Comparison of ENCODE assay signal across 20 cellular contexts in the genomic region with DNA sequence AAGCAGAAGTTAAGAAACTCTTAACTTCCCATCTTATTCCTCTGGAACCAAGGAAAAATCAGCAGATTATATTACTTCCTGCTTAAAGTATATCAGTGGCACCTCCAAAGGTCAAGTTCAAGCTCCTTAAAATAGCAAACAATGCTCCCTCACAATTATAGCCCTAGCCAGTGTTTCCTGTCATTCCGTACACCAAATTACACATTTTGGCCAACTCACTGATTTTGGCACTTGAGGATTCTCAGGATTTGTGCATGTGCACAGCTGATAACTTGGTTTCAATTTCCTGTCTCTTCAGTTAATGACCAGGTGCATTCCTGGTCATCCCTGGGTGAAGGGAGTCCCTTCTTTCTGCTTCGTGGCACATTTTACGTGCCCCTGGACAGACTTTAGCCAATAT. TPM values are rescaled to one million over a fixed set of nuclear protein-coding genes. Genes with fewer than 3 reads are reported as not detected.
"Had no signal": no experiment of that assay in that cellular context is flagged by ENCODE, and none has a peak within 500 bp of the region (broad histone marks: within the 10 kb centered on the region; RNA-seq: fewer than 3 reads in every experiment).

No MANE protein-coding gene starts in this region.

- DNase-seq: activated CD4-positive, alpha-beta T cell treated with anti-CD3 and anti-CD28 coated beads for 4 hours; activated CD8-positive, alpha-beta memory T cell treated with anti-CD3 and anti-CD28 coated beads, Interleukin-2, amount 10 ng/mL, durations not matched to agents 7 days and 5 days; activated gamma-delta T cell; activated naive CD4-positive, alpha-beta T cell treated with anti-CD3 and anti-CD28 coated beads for 36 hours; activated naive CD8-positive, alpha-beta T cell treated with anti-CD3 and anti-CD28 coated beads, Interleukin-2, amount 10 ng/mL, durations not matched to agents 7 days and 5 days; activated T-cell treated with anti-CD3 and anti-CD28 coated beads, Interleukin-2, amount 50 U/mL, for 24 hours; adrenal gland; anterior cingulate cortex; caudate nucleus; MG63; NCI-H1105 treated with DMSO at 0.1 percent for 48 hours; NCI-H1436 treated with DMSO at 0.1 percent for 48 hours; NCI-H187; NCI-H2081; NCI-H510A treated with DMSO at 0.1 percent for 48 hours; NCI-H69; PC-3; SHP77 treated with DMSO at 0.1 percent for 48 hours had no signal

- H3K4me3 ChIP-seq: adrenal gland, MG63 had no signal

- H3K9me3 ChIP-seq: adrenal gland, MG63 had no signal

- H3K4me1 ChIP-seq: adrenal gland had no signal

- H3K27me3 Mint-ChIP-seq: activated CD8-positive, alpha-beta memory T cell treated with anti-CD3 and anti-CD28 coated beads, Interleukin-2, amount 10 ng/mL, durations not matched to agents 7 days and 5 days; activated naive CD8-positive, alpha-beta T cell treated with anti-CD3 and anti-CD28 coated beads, Interleukin-2, amount 10 ng/mL, durations not matched to agents 7 days and 5 days; activated T-cell treated with anti-CD3 and anti-CD28 coated beads, Interleukin-2, amount 50 U/mL, for 24 hours had no signal

- H3K27me3 ChIP-seq: adrenal gland, MG63 had no signal

- H3K27ac Mint-ChIP-seq: activated CD8-positive, alpha-beta memory T cell treated with anti-CD3 and anti-CD28 coated beads, Interleukin-2, amount 10 ng/mL, durations not matched to agents 7 days and 5 days; activated naive CD4-positive, alpha-beta T cell treated with anti-CD3 and anti-CD28 coated beads for 36 hours had no signal

- H3K27ac ChIP-seq: adrenal gland had no signal

- ATAC-seq: activated CD4-positive, CD25-positive, alpha-beta regulatory T cell treated with anti-CD3 and anti-CD28 coated beads, Interleukin-2, amount 50 U/mL, for 24 hours; activated CD8-positive, alpha-beta memory T cell treated with anti-CD3 and anti-CD28 coated beads, Interleukin-2, amount 10 ng/mL, durations not matched to agents 7 days and 5 days; PC-3 had no signal

- H3K9me3 Mint-ChIP-seq: activated naive CD4-positive, alpha-beta T cell treated with anti-CD3 and anti-CD28 coated beads for 36 hours; activated naive CD8-positive, alpha-beta T cell treated with anti-CD3 and anti-CD28 coated beads, Interleukin-2, amount 10 ng/mL, durations not matched to agents 7 days and 5 days; activated T-cell treated with anti-CD3 and anti-CD28 coated beads, Interleukin-2, amount 50 U/mL, for 24 hours had no signal

- H3K4me3 Mint-ChIP-seq: activated CD8-positive, alpha-beta memory T cell treated with anti-CD3 and anti-CD28 coated beads, Interleukin-2, amount 10 ng/mL, durations not matched to agents 7 days and 5 days; activated naive CD4-positive, alpha-beta T cell treated with anti-CD3 and anti-CD28 coated beads for 36 hours; activated naive CD8-positive, alpha-beta T cell treated with anti-CD3 and anti-CD28 coated beads, Interleukin-2, amount 10 ng/mL, durations not matched to agents 7 days and 5 days; activated T-cell treated with anti-CD3 and anti-CD28 coated beads, Interleukin-2, amount 50 U/mL, for 24 hours had no signal

- H3K4me1 Mint-ChIP-seq: activated CD8-positive, alpha-beta memory T cell treated with anti-CD3 and anti-CD28 coated beads, Interleukin-2, amount 10 ng/mL, durations not matched to agents 7 days and 5 days had no signal

RNA-seq across cellular contexts. Expression of a gene that starts 56.1 kb away (rescaled TPM):
- total RNA-seq: activated CD8-positive, alpha-beta memory T cell treated with anti-CD3 and anti-CD28 coated beads, Interleukin-2, amount 10 ng/mL, durations not matched to agents 7 days and 5 days; activated naive CD4-positive, alpha-beta T cell treated with anti-CD3 and anti-CD28 coated beads for 36 hours; activated naive CD8-positive, alpha-beta T cell treated with anti-CD3 and anti-CD28 coated beads, Interleukin-2, amount 10 ng/mL, durations not matched to agents 7 days and 5 days; adrenal gland; PC-3; SK-MEL-5 had no signal
- polyA plus RNA-seq: adrenal gland had no signal
